Comparison of ENCODE assay signal across 1 cellular context in genomic region chr5:133899506-133899905, GRCh38.
TF ChIP-seq lines count a peak whose summit lies in the region.

No MANE protein-coding gene starts in this region.

TF ChIP-seq in HepG2, 621 proteins besides CTCF, POLR2A, EP300 and RAD21 (continued from another document):
- TF ChIP-seq ZNF142 (CRISPR knock-in tag; IDR thresholded peaks at IDR 0.05) = no peak
- no peak for TF ChIP-seq CSRNP1 (CRISPR knock-in tag; IDR thresholded peaks at IDR 0.05)
- TF ChIP-seq ZNF747 (CRISPR knock-in tag; IDR thresholded peaks at IDR 0.05; ENCODE audit: borderline replicate concordance) = no peak
- no peak for TF ChIP-seq ZBTB8A (CRISPR knock-in tag; IDR thresholded peaks at IDR 0.05; ENCODE audit: borderline replicate concordance, low read depth)
- no peak for TF ChIP-seq KLF16 (CRISPR knock-in tag; IDR thresholded peaks at IDR 0.05)
- no peak for TF ChIP-seq ZNF17 (CRISPR knock-in tag; IDR thresholded peaks at IDR 0.05)
